ENCODE assay signal across 16 cellular contexts in genomic region chr11:16879690-16880089, GRCh38.
"Had no signal": no experiment of that assay in that cellular context is flagged by ENCODE, and none has a peak within 500 bp of the region (broad histone marks: within the 10 kb centered on the region; RNA-seq: fewer than 3 reads in every experiment).

No MANE protein-coding gene starts in this region.

- H3K4me3 ChIP-seq: breast epithelium, esophagus muscularis mucosa, upper lobe of left lung had no signal

- ATAC-seq: activated T-cell treated with anti-CD3 and anti-CD28 coated beads, Interleukin-2, amount 50 U/mL, for 4 hours had no signal

- H3K36me3 ChIP-seq: breast epithelium, esophagus muscularis mucosa, upper lobe of left lung had no signal

- H3K4me3 Mint-ChIP-seq: activated T-cell treated with anti-CD3 and anti-CD28 coated beads, Interleukin-2, amount 50 U/mL, for 4 hours; stimulated activated naive CD8-positive, alpha-beta T cell treated with anti-CD3 and anti-CD28 coated beads, Interleukin-15, Interleukin-2, amounts not matched to agents 100 ng/mL and 50 ng/mL, for 24 hours had no signal

- H3K27me3 ChIP-seq: breast epithelium, esophagus muscularis mucosa, upper lobe of left lung had no signal

- H3K4me1 ChIP-seq: breast epithelium had no signal

- H3K27ac Mint-ChIP-seq: stimulated activated naive CD8-positive, alpha-beta T cell treated with anti-CD3 and anti-CD28 coated beads, Interleukin-15, Interleukin-2, amounts not matched to agents 100 ng/mL and 50 ng/mL, for 24 hours had no signal

- H3K27ac ChIP-seq: breast epithelium, esophagus muscularis mucosa, upper lobe of left lung had no signal

- DNase-seq: activated CD4-positive, alpha-beta T cell treated with anti-CD3 and anti-CD28 coated beads, Interleukin-2, amount 50 U/mL, for 1 hour; activated CD4-positive, CD25-positive, alpha-beta regulatory T cell treated with anti-CD3 and anti-CD28 coated beads, Interleukin-2, amount 50 U/mL, for 72 hours; activated CD8-positive, alpha-beta memory T cell treated with anti-CD3 and anti-CD28 coated beads, Interleukin-2, amount 50 U/mL, for 4 hours; activated effector memory CD4-positive, alpha-beta T cell treated with Interleukin-2 at 50 U/mL for 16 hours; activated naive CD4-positive, alpha-beta T cell treated with anti-CD3 and anti-CD28 coated beads, Interleukin-2, amount 50 U/mL, for 16 hours; activated T-cell treated with anti-CD3 and anti-CD28 coated beads, Interleukin-2, amount 50 U/mL, for 4 hours; effector CD4-positive, alpha-beta T cell; hypothalamus; islet precursor cell; occipital lobe; posterior cingulate gyrus; stimulated activated CD4-positive, alpha-beta T cell treated with anti-CD3 and anti-CD28 coated beads, Interleukin-2, amount 100 ng/mL, for 48 hours had no signal

- H3K9me3 ChIP-seq: breast epithelium, esophagus muscularis mucosa, upper lobe of left lung had no signal

- H3K9me3 Mint-ChIP-seq: activated T-cell treated with anti-CD3 and anti-CD28 coated beads, Interleukin-2, amount 50 U/mL, for 4 hours; stimulated activated naive CD8-positive, alpha-beta T cell treated with anti-CD3 and anti-CD28 coated beads, Interleukin-15, Interleukin-2, amounts not matched to agents 100 ng/mL and 50 ng/mL, for 24 hours had no signal
